Comparison of ENCODE assay signal across 1 cellular context in the genomic region with DNA sequence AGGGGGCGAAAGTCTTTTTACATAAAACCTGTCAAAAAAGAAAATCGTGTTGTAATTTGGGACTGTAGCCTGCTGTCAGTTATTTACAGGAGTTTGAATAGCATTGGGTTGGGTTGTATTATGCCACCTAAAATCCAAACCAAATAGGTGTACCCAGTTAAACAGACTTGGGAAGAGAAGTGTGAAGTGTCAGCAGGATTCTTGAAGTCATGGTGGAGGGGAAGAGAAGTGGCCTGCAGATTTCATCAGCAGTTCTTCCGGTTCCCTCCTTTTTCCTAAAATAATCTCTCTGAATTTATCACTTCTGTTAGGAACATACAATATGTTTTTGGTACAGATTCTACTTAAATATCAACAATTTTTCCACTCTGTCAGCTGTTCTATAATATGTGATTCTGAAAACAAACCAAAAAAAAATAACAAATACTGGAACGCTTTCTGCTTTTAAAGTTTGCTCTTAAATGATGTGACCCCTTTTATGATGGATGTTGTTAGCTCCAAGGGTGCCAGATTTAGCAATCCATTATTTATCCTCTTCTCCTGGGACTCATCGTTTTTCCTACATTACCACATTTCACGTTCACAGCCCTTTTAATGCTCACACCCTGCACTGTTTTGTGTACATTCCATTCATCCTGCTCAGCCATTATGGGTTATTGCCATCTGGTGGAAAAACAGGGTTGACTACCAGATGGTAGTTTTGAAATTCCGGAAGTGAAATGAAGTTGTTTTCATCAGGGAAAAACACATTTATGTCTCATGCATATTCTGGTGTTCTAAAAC.
TF ChIP-seq lines count a peak whose summit lies in the region.

No MANE protein-coding gene starts in this region.

TF ChIP-seq in HepG2, 621 proteins besides CTCF, POLR2A, EP300 and RAD21 (continued from another document and continues in another):
- TF ChIP-seq MAZ (IDR thresholded peaks at IDR 0.05; ENCODE audit: borderline replicate concordance, low read depth, low read length) (no peak), MAZ (CRISPR knock-in tag; IDR thresholded peaks at IDR 0.05; ENCODE audit: low read depth) (no peak), HNF1B (CRISPR knock-in tag; IDR thresholded peaks at IDR 0.05) (peak; percentile 44; the same call in 1 of the 2 replicates), ZSCAN9 (CRISPR knock-in tag; IDR thresholded peaks at IDR 0.05; ENCODE audit: borderline replicate concordance) (0 out of 2 replicates have a peak, but pooled peaks have one; percentile 22), ZSCAN31 (CRISPR knock-in tag; IDR thresholded peaks at IDR 0.05; ENCODE audit: low read depth) (no peak), SOX5 (CRISPR knock-in tag; IDR thresholded peaks at IDR 0.05; ENCODE audit: borderline replicate concordance) (peak; percentile 58; the same call in 1 of the 2 replicates), TEAD3 (CRISPR knock-in tag; optimal IDR thresholded peaks at IDR 0.05; ENCODE audit: borderline replicate concordance) (peak; percentile 95), CREM (IDR thresholded peaks at IDR 0.05) (no peak), CREM (CRISPR knock-in tag; IDR thresholded peaks at IDR 0.05) (no peak), ZNF12 (CRISPR knock-in tag; IDR thresholded peaks at IDR 0.05) (no peak), ZNF207 (IDR thresholded peaks at IDR 0.05; ENCODE audit: borderline replicate concordance) (no peak), BRD4 (CRISPR knock-in tag; IDR thresholded peaks at IDR 0.05) (no peak), PCBP2 (optimal IDR thresholded peaks at IDR 0.05; ENCODE audit: low read depth, low read length, poor library complexity, severe bottlenecking) (no peak), FOXJ3 (CRISPR knock-in tag; IDR thresholded peaks at IDR 0.05; ENCODE audit: borderline replicate concordance) (peak; percentile 59; the same call in 1 of the 2 replicates), ZNF766 (CRISPR knock-in tag; IDR thresholded peaks at IDR 0.05; ENCODE audit: borderline replicate concordance) (no peak), GZF1 (CRISPR knock-in tag; IDR thresholded peaks at IDR 0.05) (no peak), CHD4 (IDR thresholded peaks at IDR 0.05; ENCODE audit: borderline replicate concordance, low read length) (no peak), SMC3 (IDR thresholded peaks at IDR 0.05; ENCODE audit: low read length) (peak; percentile 95), EED (CRISPR knock-in tag; IDR thresholded peaks at IDR 0.05) (no peak), ZNF564 (CRISPR knock-in tag; IDR thresholded peaks at IDR 0.05) (no peak), RCOR2 (CRISPR knock-in tag; IDR thresholded peaks at IDR 0.05) (no peak), CENPT (CRISPR knock-in tag; IDR thresholded peaks at IDR 0.05; ENCODE audit: low read depth) (no peak), PLRG1 (conservative IDR thresholded peaks at IDR 0.05) (no peak), HDAC2 (CRISPR knock-in tag; IDR thresholded peaks at IDR 0.05) (peak; percentile 54; the same call in 1 of the 2 replicates), ETV5 (CRISPR knock-in tag; IDR thresholded peaks at IDR 0.05; ENCODE audit: borderline replicate concordance) (peak; percentile 83), EZH2 (conservative IDR thresholded peaks at IDR 0.05; ENCODE audit: low read depth, low read length) (no peak), ZNF646 (CRISPR knock-in tag; IDR thresholded peaks at IDR 0.05) (peak; percentile 50; the same call in 1 of the 2 replicates), NFYB (CRISPR knock-in tag; IDR thresholded peaks at IDR 0.05) (no peak), FOXA1 (IDR thresholded peaks at IDR 0.05) (no peak), FOXA1 (CRISPR knock-in tag; IDR thresholded peaks at IDR 0.05) (peak; percentile 77), BHLHE40 (IDR thresholded peaks at IDR 0.05; ENCODE audit: low read length) (peak; percentile 58; the same call in 1 of the 2 replicates), ZNF839 (CRISPR knock-in tag; IDR thresholded peaks at IDR 0.05; ENCODE audit: borderline replicate concordance) (no peak), POGK (CRISPR knock-in tag; conservative IDR thresholded peaks at IDR 0.05) (no peak), ZMYM4 (CRISPR knock-in tag; IDR thresholded peaks at IDR 0.05) (peak; percentile 49; the same call in 1 of the 2 replicates), EEA1 (CRISPR knock-in tag; IDR thresholded peaks at IDR 0.05; ENCODE audit: borderline replicate concordance) (no peak), SOX6 (IDR thresholded peaks at IDR 0.05) (no peak), SOX6 (CRISPR knock-in tag; IDR thresholded peaks at IDR 0.05) (peak; percentile 29; the same call in 1 of the 2 replicates), PPARG (CRISPR knock-in tag; conservative IDR thresholded peaks at IDR 0.05) (peak; percentile 37), MYC (CRISPR knock-in tag; IDR thresholded peaks at IDR 0.05; ENCODE audit: borderline replicate concordance) (no peak), ERF (CRISPR knock-in tag; IDR thresholded peaks at IDR 0.05) (peak; percentile 60; the same call in 1 of the 2 replicates), NR2F6 (IDR thresholded peaks at IDR 0.05) (0 out of 2 replicates have a peak, but pooled peaks have one; percentile 13), NR2F6 (CRISPR knock-in tag; IDR thresholded peaks at IDR 0.05) (no peak), RARA (CRISPR knock-in tag; IDR thresholded peaks at IDR 0.05) (0 out of 2 replicates have a peak, but pooled peaks have one; percentile 17), ZMYM3 (CRISPR knock-in tag; IDR thresholded peaks at IDR 0.05) (no peak), GABPA (IDR thresholded peaks at IDR 0.05; ENCODE audit: low read depth, low read length) (no peak), GABPA (CRISPR knock-in tag; IDR thresholded peaks at IDR 0.05; ENCODE audit: low read depth) (peak; percentile 42; the same call in 1 of the 2 replicates), MTA1 (CRISPR knock-in tag; IDR thresholded peaks at IDR 0.05; ENCODE audit: borderline replicate concordance) (no peak), CEBPG (CRISPR knock-in tag; IDR thresholded peaks at IDR 0.05) (peak; percentile 65), ZNF367 (CRISPR knock-in tag; IDR thresholded peaks at IDR 0.05; ENCODE audit: borderline replicate concordance) (no peak), ZNF431 (CRISPR knock-in tag; IDR thresholded peaks at IDR 0.05; ENCODE audit: borderline replicate concordance, low read depth) (no peak), ZNF232 (CRISPR knock-in tag; IDR thresholded peaks at IDR 0.05; ENCODE audit: borderline replicate concordance) (no peak), DMAP1 (CRISPR knock-in tag; IDR thresholded peaks at IDR 0.05) (no peak)
- TF ChIP-seq, protein P1, sequence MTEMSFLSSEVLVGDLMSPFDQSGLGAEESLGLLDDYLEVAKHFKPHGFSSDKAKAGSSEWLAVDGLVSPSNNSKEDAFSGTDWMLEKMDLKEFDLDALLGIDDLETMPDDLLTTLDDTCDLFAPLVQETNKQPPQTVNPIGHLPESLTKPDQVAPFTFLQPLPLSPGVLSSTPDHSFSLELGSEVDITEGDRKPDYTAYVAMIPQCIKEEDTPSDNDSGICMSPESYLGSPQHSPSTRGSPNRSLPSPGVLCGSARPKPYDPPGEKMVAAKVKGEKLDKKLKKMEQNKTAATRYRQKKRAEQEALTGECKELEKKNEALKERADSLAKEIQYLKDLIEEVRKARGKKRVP (CRISPR knock-in tag; IDR thresholded peaks at IDR 0.05) = 0 out of 4 replicates have a peak, but pooled peaks of 1 of the 2 experiments have one; percentile 22
- TF ChIP-seq, protein P2, sequence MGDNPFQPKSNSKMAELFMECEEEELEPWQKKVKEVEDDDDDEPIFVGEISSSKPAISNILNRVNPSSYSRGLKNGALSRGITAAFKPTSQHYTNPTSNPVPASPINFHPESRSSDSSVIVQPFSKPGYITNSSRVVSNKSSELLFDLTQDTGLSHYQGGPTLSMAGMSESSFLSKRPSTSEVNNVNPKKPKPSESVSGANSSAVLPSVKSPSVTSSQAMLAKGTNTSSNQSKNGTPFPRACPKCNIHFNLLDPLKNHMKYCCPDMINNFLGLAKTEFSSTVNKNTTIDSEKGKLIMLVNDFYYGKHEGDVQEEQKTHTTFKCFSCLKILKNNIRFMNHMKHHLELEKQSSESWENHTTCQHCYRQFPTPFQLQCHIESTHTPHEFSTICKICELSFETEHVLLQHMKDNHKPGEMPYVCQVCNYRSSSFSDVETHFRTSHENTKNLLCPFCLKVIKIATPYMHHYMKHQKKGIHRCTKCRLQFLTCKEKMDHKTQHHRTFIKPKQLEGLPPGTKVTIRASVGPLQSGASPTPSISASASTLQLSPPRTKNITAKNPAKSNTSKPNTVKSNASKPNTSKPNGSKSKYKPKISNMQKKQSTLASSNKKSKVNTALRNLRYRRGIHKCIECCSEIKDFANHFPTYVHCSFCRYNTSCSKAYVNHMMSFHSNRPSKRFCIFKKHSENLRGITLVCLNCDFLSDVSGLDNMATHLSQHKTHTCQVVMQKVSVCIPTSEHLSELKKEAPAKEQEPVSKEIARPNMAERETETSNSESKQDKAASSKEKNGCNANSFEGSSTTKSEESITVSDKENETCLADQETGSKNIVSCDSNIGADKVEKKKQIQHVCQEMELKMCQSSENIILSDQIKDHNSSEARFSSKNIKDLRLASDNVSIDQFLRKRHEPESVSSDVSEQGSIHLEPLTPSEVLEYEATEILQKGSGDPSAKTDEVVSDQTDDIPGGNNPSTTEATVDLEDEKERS (CRISPR knock-in tag; IDR thresholded peaks at IDR 0.05) = no peak
- TF ChIP-seq, protein P3, sequence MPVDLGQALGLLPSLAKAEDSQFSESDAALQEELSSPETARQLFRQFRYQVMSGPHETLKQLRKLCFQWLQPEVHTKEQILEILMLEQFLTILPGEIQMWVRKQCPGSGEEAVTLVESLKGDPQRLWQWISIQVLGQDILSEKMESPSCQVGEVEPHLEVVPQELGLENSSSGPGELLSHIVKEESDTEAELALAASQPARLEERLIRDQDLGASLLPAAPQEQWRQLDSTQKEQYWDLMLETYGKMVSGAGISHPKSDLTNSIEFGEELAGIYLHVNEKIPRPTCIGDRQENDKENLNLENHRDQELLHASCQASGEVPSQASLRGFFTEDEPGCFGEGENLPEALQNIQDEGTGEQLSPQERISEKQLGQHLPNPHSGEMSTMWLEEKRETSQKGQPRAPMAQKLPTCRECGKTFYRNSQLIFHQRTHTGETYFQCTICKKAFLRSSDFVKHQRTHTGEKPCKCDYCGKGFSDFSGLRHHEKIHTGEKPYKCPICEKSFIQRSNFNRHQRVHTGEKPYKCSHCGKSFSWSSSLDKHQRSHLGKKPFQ (CRISPR knock-in tag; IDR thresholded peaks at IDR 0.05; ENCODE audit: insufficient replicate concordance) = no peak
